In the genomic region with DNA sequence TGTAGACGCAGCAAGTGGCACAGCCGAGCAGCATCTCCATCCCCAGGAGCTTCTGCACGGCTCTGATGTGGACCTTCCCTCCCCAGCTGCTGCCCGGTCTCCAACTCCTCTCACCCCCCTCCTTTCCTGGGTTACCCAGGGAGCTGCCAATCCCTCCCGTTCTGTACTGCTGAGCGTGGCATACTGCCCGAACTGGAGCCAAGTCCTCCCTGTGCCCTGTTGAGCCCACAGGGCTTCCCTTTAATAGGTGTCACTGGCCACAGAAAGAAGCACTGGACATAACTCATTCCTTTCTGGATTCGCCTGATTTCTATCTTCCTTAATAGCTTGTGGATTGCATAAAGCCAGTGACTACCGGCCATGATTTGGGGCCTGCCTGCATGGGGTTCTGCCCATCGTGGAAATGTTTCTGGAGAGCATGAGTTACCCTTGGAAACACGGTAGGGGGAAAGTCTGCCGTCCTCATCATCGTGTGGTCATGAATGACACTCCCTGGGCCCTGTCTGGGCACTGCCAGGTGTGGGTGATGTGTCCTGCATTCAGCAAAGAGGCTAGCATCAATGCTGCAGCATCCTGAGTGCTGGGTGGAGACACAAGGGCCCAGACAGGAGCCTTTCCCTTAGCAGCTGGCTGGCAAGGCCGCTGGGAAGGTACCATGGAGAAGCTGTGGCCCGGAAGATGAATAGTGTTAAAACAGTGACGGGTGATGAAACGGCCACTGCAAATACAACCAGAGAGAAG, we compare ENCODE assay signal across 33 cellular contexts.
A peak's percentile ranks its signal among the peaks of the same experiment; 100 is the strongest.
DNase-seq lines count a peak whose midpoint lies in the region; ATAC-seq and TF ChIP-seq lines count a peak whose summit lies in the region.
"Had no signal": no experiment of that assay in that cellular context is flagged by ENCODE, and none has a peak within 500 bp of the region (broad histone marks: within the 10 kb centered on the region; RNA-seq: fewer than 3 reads in every experiment).

No MANE protein-coding gene starts in this region.

- H3K27ac Mint-ChIP-seq in naive thymus-derived CD8-positive, alpha-beta T cell: peak overlapping the region in 1 of 10 donors; percentile 86
- H3K27ac Mint-ChIP-seq: activated naive CD4-positive, alpha-beta T cell treated with anti-CD3 and anti-CD28 coated beads, Interleukin-2, amount 50 U/mL, for 24 hours; CD4-positive, alpha-beta T cell; immature natural killer cell; memory B cell had no signal

- no peak overlapping the region for H3K9ac ChIP-seq in SK-N-SH
- H3K9ac ChIP-seq: GM23248 had no signal

- no peaks in the 10 kb centered on the region; the same call in 1 of the 2 replicates for H3K27me3 ChIP-seq in SK-N-SH (ENCODE audit: insufficient read depth)
- H3K27me3 ChIP-seq: neutrophil, suprapubic skin, upper lobe of right lung had no signal

- no peaks in the 10 kb centered on the region for H3K9me2 ChIP-seq in SK-N-SH

- CTCF ChIA-PET in SK-N-SH (lab: Yijun Ruan, JAX): no interaction called here

- H3K27ac ChIP-seq in SK-N-SH (ENCODE audit: low read depth in 2 of 2, low read length in 1 of 2): no peak overlapping the region
- H3K27ac ChIP-seq in substantia nigra (ENCODE audit: low read depth, low read length, poor library complexity, severe bottlenecking): peak overlapping the region; percentile 17
- H3K27ac ChIP-seq: gastrocnemius medialis, GM23248, neutrophil, PC-9, skin epidermis, suprapubic skin, upper lobe of right lung, WERI-Rb-1 had no signal

- H3K4me3 Mint-ChIP-seq in naive thymus-derived CD8-positive, alpha-beta T cell: no peak overlapping the region
- H3K4me3 Mint-ChIP-seq: activated naive CD4-positive, alpha-beta T cell treated with anti-CD3 and anti-CD28 coated beads, Interleukin-2, amount 50 U/mL, for 24 hours; brain; CD4-positive, alpha-beta T cell; immature natural killer cell; memory B cell had no signal

- H2AFZ ChIP-seq in SK-N-SH (ENCODE audit: low read depth): no peak overlapping the region
- H2AFZ ChIP-seq: GM23248, PC-9 had no signal

- H3K36me3 Mint-ChIP-seq in naive thymus-derived CD8-positive, alpha-beta T cell: no peaks in the 10 kb centered on the region
- H3K36me3 Mint-ChIP-seq: activated naive CD4-positive, alpha-beta T cell treated with anti-CD3 and anti-CD28 coated beads, Interleukin-2, amount 50 U/mL, for 24 hours; brain; immature natural killer cell; memory B cell had no signal

- no peak for TF ChIP-seq CTCF in SK-N-SH (IDR thresholded peaks at IDR 0.05)

- H3F3A ChIP-seq in SK-N-SH (replicated peaks; ENCODE audit: insufficient read depth): no peaks in the 10 kb centered on the region

- POLR2A ChIA-PET in SK-N-SH (lab: Yijun Ruan, JAX): no interaction called here
- POLR2A ChIA-PET in naive thymus-derived CD8-positive, alpha-beta T cell (lab: Charles Lee): no interaction called here

- TF ChIP-seq EP300 in SK-N-SH (IDR thresholded peaks at IDR 0.05; ENCODE audit: borderline replicate concordance in 1 of 2, low read depth in 1 of 2, low read length in 1 of 2): no peak

- peaks cover 2 to 14% of the 10 kb centered on the region in 2 experiments; a peak in 2 of 4 replicates for H3K4me1 ChIP-seq in SK-N-SH (ENCODE audit: control insufficient read depth in 1 of 2, insufficient read depth in 2 of 2, low read depth in 1 of 2, low read length in 1 of 2)
- H3K4me1 ChIP-seq: suprapubic skin, upper lobe of right lung had no signal

- no peaks in the 10 kb centered on the region for H3K79me2 ChIP-seq in SK-N-SH (ENCODE audit: insufficient read depth)

- no peaks in the 10 kb centered on the region for H3K36me3 ChIP-seq in SK-N-SH (replicated peaks in 1 of 2; ENCODE audit: control insufficient read depth in 1 of 2, insufficient read depth in 2 of 2, low read length in 1 of 2)
- H3K36me3 ChIP-seq: gastrocnemius medialis, neutrophil, suprapubic skin, upper lobe of right lung, WERI-Rb-1 had no signal

- no peaks in the 10 kb centered on the region for H3K9me3 ChIP-seq in SK-N-SH
- H3K9me3 ChIP-seq: gastrocnemius medialis, neutrophil, suprapubic skin, upper lobe of right lung had no signal

- no peak for TF ChIP-seq RAD21 in SK-N-SH (IDR thresholded peaks at IDR 0.05; ENCODE audit: low read length)

- no peaks in the 10 kb centered on the region for H4K20me1 ChIP-seq in SK-N-SH (ENCODE audit: insufficient read depth)

- H3K4me3 ChIP-seq in SK-N-SH (ENCODE audit: low read depth in 2 of 2, low read length in 1 of 2): no peak overlapping the region
- H3K4me3 ChIP-seq: gastrocnemius medialis, GM23248, PC-9, skin epidermis, suprapubic skin, upper lobe of right lung had no signal

- H3K27me3 Mint-ChIP-seq in naive thymus-derived CD8-positive, alpha-beta T cell: peaks cover 0 to 7% (median 0%) of the 10 kb centered on the region in 5 donors
- H3K27me3 Mint-ChIP-seq: activated naive CD4-positive, alpha-beta T cell treated with anti-CD3 and anti-CD28 coated beads, Interleukin-2, amount 50 U/mL, for 24 hours; CD4-positive, alpha-beta T cell had no signal

- H3K4me2 ChIP-seq in SK-N-SH: no peak overlapping the region
- H3K4me2 ChIP-seq: PC-9 had no signal

- ATAC-seq in SK-N-SH treated with all-trans-retinoic acid at 6 μM for 48 hours (no peak), GM21390 (IDR thresholded peaks at IDR 0.05; ENCODE audit: unreplicated experiment) (no peak)
- ATAC-seq in naive thymus-derived CD8-positive, alpha-beta T cell: no peak
- ATAC-seq: gastrocnemius medialis, left colon, upper lobe of right lung had no signal

- WGBS in SK-N-SH (ENCODE audit: low lambda C conversion rate): 59% methylated on average over 17 of the region's 17 CpGs

- peak; percentile 57 for DNase-seq in SK-N-SH
- DNase-seq in cerebellum (ENCODE audit: low spot score): peak; percentile 69
- peak; percentile 14 for DNase-seq in midbrain (lab: John Stamatoyannopoulos, UW)
- DNase-seq in substantia nigra (lab: John Stamatoyannopoulos, UW): peak in 18 of 49 donors; percentile 22 to 59 (median 42)
- DNase-seq in NCI-H1436 treated with DMSO at 0.1 percent for 48 hours (lab: John Stamatoyannopoulos, UW): no peak
- no peak for DNase-seq in naive thymus-derived CD8-positive, alpha-beta T cell
- DNase-seq: 8988T; activated CD4-positive, alpha-beta T cell treated with anti-CD3 and anti-CD28 coated beads for 4 hours; activated CD8-positive, alpha-beta memory T cell treated with anti-CD3 and anti-CD28 coated beads for 24 hours; activated T-cell treated with anti-CD3 and anti-CD28 coated beads for 4 hours; amniotic stem cell; CD4-positive, alpha-beta T cell; gastrocnemius medialis; GM23248; immature natural killer cell; left colon; NCI-H1048; NCI-H1930; NCI-H526 treated with DMSO at 0.1 percent for 48 hours; PC-9; SHP77 treated with DMSO at 0.1 percent for 48 hours; stimulated activated naive CD4-positive, alpha-beta T cell; SW 1271; upper lobe of right lung; WERI-Rb-1 had no signal

- H3K4me1 Mint-ChIP-seq in naive thymus-derived CD8-positive, alpha-beta T cell: peaks cover 0 to 5% (median 2%) of the 10 kb centered on the region in 4 donors
- H3K4me1 Mint-ChIP-seq: activated naive CD4-positive, alpha-beta T cell treated with anti-CD3 and anti-CD28 coated beads, Interleukin-2, amount 50 U/mL, for 24 hours; immature natural killer cell had no signal

- H3K9me3 Mint-ChIP-seq in naive thymus-derived CD8-positive, alpha-beta T cell: no peaks in the 10 kb centered on the region
- H3K9me3 Mint-ChIP-seq: activated naive CD4-positive, alpha-beta T cell treated with anti-CD3 and anti-CD28 coated beads, Interleukin-2, amount 50 U/mL, for 24 hours; brain; CD4-positive, alpha-beta T cell; immature natural killer cell; memory B cell had no signal

TF ChIP-seq in SK-N-SH, 30 proteins besides CTCF, POLR2A, EP300 and RAD21:
- TF ChIP-seq GATA2 (CRISPR knock-in tag; IDR thresholded peaks at IDR 0.05) (0 out of 2 replicates have a peak, but pooled peaks have one; percentile 14), TEAD4 (IDR thresholded peaks at IDR 0.05; ENCODE audit: borderline replicate concordance, insufficient read depth) (no peak)

TF ChIP-seq in SK-N-SH treated with all-trans-retinoic acid at 6 μM for 48 hours, 23 proteins besides CTCF, POLR2A, EP300 and RAD21:
- TF ChIP-seq OSR1 (CRISPR knock-in tag; IDR thresholded peaks at IDR 0.05) (no peak), TCF4 (CRISPR knock-in tag; IDR thresholded peaks at IDR 0.05; ENCODE audit: borderline replicate concordance) (no peak), CSDC2 (CRISPR knock-in tag; IDR thresholded peaks at IDR 0.05) (no peak)
TF ChIP-seq in SK-N-SH treated with all-trans-retinoic acid at 6 μM for 48 hours: peak in this region for 0.

Comparison
In these comparisons a context has a peak if more than half of its experiments do, and no peak if none do; other contexts are left out.
1. DNase-seq: peak in SK-N-SH (single experiment), cerebellum (single experiment) and midbrain (single experiment); none in NCI-H1436 treated with DMSO at 0.1 percent for 48 hours (single experiment) and naive thymus-derived CD8-positive, alpha-beta T cell (0 of 10).